2 cellular contexts compared by ENCODE assay signal in genomic region chr3:16957852-16958251, GRCh38.
DNase-seq lines count a peak whose midpoint lies in the region; ATAC-seq and TF ChIP-seq lines count a peak whose summit lies in the region.
"Not testable (repeated sequence)": the region's sequence is repeated elsewhere in the genome, so short reads cannot be mapped to it uniquely, and the experiment has no call there.

No MANE protein-coding gene starts in this region.

- not testable (repeated sequence) for H3K27me3 Mint-ChIP-seq in T-helper 17 cell

- CTCF ChIA-PET in HEK293 (lab: Yijun Ruan, JAX): interaction anchor here (0.7 kb wide), 1 partner anchor 647 kb away, joined by 3 read pairs; no protein-coding TSS in a partner anchor

- not testable (repeated sequence) for H3K36me3 ChIP-seq in HEK293 (ENCODE audit: control insufficient read depth in 2 of 2, insufficient read depth in 1 of 2, low read length in 2 of 2)

- not testable (repeated sequence) for H3K4me3 Mint-ChIP-seq in T-helper 17 cell

- not testable (repeated sequence) for H3K36me3 Mint-ChIP-seq in T-helper 17 cell (ENCODE audit: low read depth)

- H3K9me3 ChIP-seq in HEK293 (ENCODE audit: control insufficient read depth, insufficient read depth, low read depth, low read length); T-helper 17 cell (ENCODE audit: control insufficient read depth, low read length, poor library complexity, severe bottlenecking): not testable (repeated sequence)

- not testable (repeated sequence) for ATAC-seq in T-helper 17 cell

- H3K4me1 ChIP-seq in HEK293 (ENCODE audit: control insufficient read depth, insufficient read depth, low read length): not testable (repeated sequence)

- POLR2A ChIA-PET in HEK293 (lab: Yijun Ruan, JAX): not testable (repeated sequence)

- not testable (repeated sequence) for DNase-seq in T-helper 17 cell

- H3K27ac Mint-ChIP-seq in T-helper 17 cell: peak overlapping the region; percentile 34

- peaks cover 32% of the 10 kb centered on the region for H3K4me1 Mint-ChIP-seq in T-helper 17 cell

- not testable (repeated sequence) for TF ChIP-seq CTCF in HEK293 (tag by site-specific recombination; IDR thresholded peaks at IDR 0.05)

- H3K4me3 ChIP-seq in HEK293 (ENCODE audit: low read depth, low read length): not testable (repeated sequence)

- not testable (repeated sequence) for H3K27ac ChIP-seq in HEK293 (ENCODE audit: extremely low read depth, low read depth, low read length)

TF ChIP-seq in HEK293, 187 proteins besides CTCF, POLR2A, EP300 and RAD21:
- peak; percentile 95 for TF ChIP-seq ZNF558 (tag by site-specific recombination; IDR thresholded peaks at IDR 0.05)
